ENCODE assay signal across 21 cellular contexts in the genomic region with DNA sequence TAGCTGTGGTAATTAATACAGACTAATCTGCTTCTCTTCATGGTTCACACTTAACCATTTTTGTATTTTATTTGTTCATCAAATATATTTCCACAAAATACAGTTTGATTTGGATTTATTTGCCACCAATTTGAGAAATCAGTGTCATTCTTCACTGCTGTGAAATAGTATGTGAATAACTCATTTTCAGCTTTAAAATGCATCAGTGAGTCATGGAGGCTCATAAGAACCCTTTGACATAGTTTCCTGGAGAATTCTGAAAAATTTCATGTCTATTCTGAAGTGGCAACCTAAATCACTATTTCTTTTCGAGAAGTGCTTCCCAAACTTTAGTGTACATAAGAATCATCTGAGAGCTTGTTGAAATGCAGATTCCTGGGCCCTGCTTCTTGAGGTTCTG.
DNase-seq lines count a peak whose midpoint lies in the region; ATAC-seq and TF ChIP-seq lines count a peak whose summit lies in the region.
"Had no signal": no experiment of that assay in that cellular context is flagged by ENCODE, and none has a peak within 500 bp of the region (broad histone marks: within the 10 kb centered on the region; RNA-seq: fewer than 3 reads in every experiment).

No MANE protein-coding gene starts in this region.

- H3K4ac ChIP-seq in H9 (ENCODE audit: low read depth, low read length), result no peak overlapping the region

- no peak overlapping the region for H2BK5ac ChIP-seq in H9 (ENCODE audit: insufficient read length, low read length)

- peaks cover 5 to 7% (median 7%) of the 10 kb centered on the region in 3 experiments; a peak in 5 of 7 replicates for H3K36me3 Mint-ChIP-seq in H9 (ENCODE audit: insufficient read depth in 1 of 3, low read depth in 3 of 3)
- no peaks in the 10 kb centered on the region for H3K36me3 Mint-ChIP-seq in chondrocyte (ENCODE audit: low read depth)
- H3K36me3 Mint-ChIP-seq: activated CD4-positive, alpha-beta memory T cell treated with anti-CD3 and anti-CD28 coated beads for 36 hours; stimulated activated effector memory CD8-positive, alpha-beta T cell treated with anti-CD3 and anti-CD28 coated beads, Interleukin-12 subunit alpha, Interleukin-12 subunit beta, amount 100 ng/mL, for 72 hours had no signal

- no peak for TF ChIP-seq POLR2A in GM18505 (IDR thresholded peaks at IDR 0.05; ENCODE audit: borderline replicate concordance, extremely low read depth, insufficient read depth, insufficient read length)

- H2AFZ ChIP-seq in H9 (ENCODE audit: low read length), result no peak overlapping the region
- H2AFZ ChIP-seq in fibroblast of lung (ENCODE audit: low read length), result no peak overlapping the region
- H2AFZ ChIP-seq: PC-9 had no signal

- H3K56ac ChIP-seq in H9 (ENCODE audit: insufficient read length, low read depth, low read length), result no peak overlapping the region

- no peak overlapping the region for H3K14ac ChIP-seq in H9 (ENCODE audit: insufficient read depth, low read length)

- no peaks in the 10 kb centered on the region for H3K79me2 ChIP-seq in H9 (ENCODE audit: insufficient read depth, low read length)
- H3K79me2 ChIP-seq in fibroblast of lung (ENCODE audit: control insufficient read depth, insufficient read depth, low read length), result no peaks in the 10 kb centered on the region

- no peak overlapping the region for H3K4me2 ChIP-seq in H9 (ENCODE audit: insufficient read depth, insufficient read length, low read length)
- H3K4me2 ChIP-seq in fibroblast of lung (ENCODE audit: extremely low read depth, insufficient read depth, low read length), result no peak overlapping the region
- H3K4me2 ChIP-seq: PC-9 had no signal

- H3K4me1 Mint-ChIP-seq in H9, result peaks cover 22 to 25% of the 10 kb centered on the region in 2 experiments
- H3K4me1 Mint-ChIP-seq in chondrocyte (ENCODE audit: low read depth), result peaks cover 30% of the 10 kb centered on the region
- H3K4me1 Mint-ChIP-seq: stimulated activated effector memory CD8-positive, alpha-beta T cell treated with anti-CD3 and anti-CD28 coated beads, Interleukin-12 subunit alpha, Interleukin-12 subunit beta, amount 100 ng/mL, for 72 hours; T-helper 17 cell had no signal

- H3K9me3 Mint-ChIP-seq in H9 (peaks cover 7% of the 10 kb centered on the region in 2 experiments), chondrocyte (ENCODE audit: low read depth) (no peaks in the 10 kb centered on the region)
- H3K9me3 Mint-ChIP-seq: activated CD4-positive, alpha-beta memory T cell treated with anti-CD3 and anti-CD28 coated beads for 36 hours had no signal

- ATAC-seq in GM18505 (IDR thresholded peaks at IDR 0.05; ENCODE audit: unreplicated experiment), result no peak
- ATAC-seq: heart left ventricle; stimulated activated effector memory CD8-positive, alpha-beta T cell treated with anti-CD3 and anti-CD28 coated beads, Interleukin-12 subunit alpha, Interleukin-12 subunit beta, amount 100 ng/mL, for 72 hours; T-helper 17 cell had no signal

- H3K27me3 Mint-ChIP-seq in H9 (ENCODE audit: low read depth) (no peaks in the 10 kb centered on the region), chondrocyte (ENCODE audit: low read depth) (no peaks in the 10 kb centered on the region)
- H3K27me3 Mint-ChIP-seq: activated CD4-positive, alpha-beta memory T cell treated with anti-CD3 and anti-CD28 coated beads for 36 hours; T-helper 17 cell had no signal

- H3K4me1 ChIP-seq in H9 (ENCODE audit: insufficient read depth, low read length) (no peaks in the 10 kb centered on the region), fibroblast of lung (ENCODE audit: control insufficient read depth, extremely low read depth, insufficient read depth, low read length) (no peaks in the 10 kb centered on the region)
- H3K4me1 ChIP-seq: heart left ventricle, right atrium auricular region had no signal

- H4K5ac ChIP-seq in H9 (ENCODE audit: insufficient read length, low read depth, low read length), result no peak overlapping the region

- no peak overlapping the region for H3K4me3 ChIP-seq in fibroblast of lung (replicated peaks in 1 of 4; ENCODE audit: control extremely low read depth in 1 of 4, insufficient read depth in 1 of 4, low read depth in 3 of 4, low read length in 4 of 4)
- H3K4me3 ChIP-seq: coronary artery, heart left ventricle, lung, PC-9, right atrium auricular region, SJSA1 had no signal

- H3K23ac ChIP-seq in H9 (ENCODE audit: insufficient read length, low read depth, low read length), result no peak overlapping the region

- no peak overlapping the region for H2BK15ac ChIP-seq in H9 (ENCODE audit: low read depth, low read length)

- no peak overlapping the region for H4K91ac ChIP-seq in H9 (ENCODE audit: insufficient read length, low read depth, low read length)

- no peak overlapping the region for H2BK120ac ChIP-seq in H9 (ENCODE audit: low read depth, low read length, poor library complexity, severe bottlenecking)

- in situ Hi-C loops in KBM-7 (cut with MboI; ENCODE audit: low pct_unique_long_range_greater_than_20kb, low sequenced_read_pairs), result no loop called here

- H3K27me3 ChIP-seq in H9 (ENCODE audit: insufficient read depth, low read length) (no peaks in the 10 kb centered on the region), fibroblast of lung (ENCODE audit: control insufficient read depth, insufficient read depth, low read length) (no peaks in the 10 kb centered on the region)
- H3K27me3 ChIP-seq: heart left ventricle, right atrium auricular region, SJSA1 had no signal

- H3K79me1 ChIP-seq in H9 (ENCODE audit: insufficient read depth, low read depth, low read length, poor library complexity, severe bottlenecking), result no peaks in the 10 kb centered on the region

- H3K27ac ChIP-seq in H9 (ENCODE audit: insufficient read length, low read depth, low read length) (no peak overlapping the region), fibroblast of lung (ENCODE audit: insufficient read depth, low read length) (no peak overlapping the region)
- H3K27ac ChIP-seq: coronary artery, heart left ventricle, PC-9, right atrium auricular region, SJSA1, VCaP had no signal

- no CpG with 5 or more reads among the region's 1 CpG for WGBS in H9 (ENCODE audit: extremely low coverage, insufficient read length, low lambda C conversion rate)

- H3K36me3 ChIP-seq in fibroblast of lung (ENCODE audit: control insufficient read depth, insufficient read depth, low read length), result no peaks in the 10 kb centered on the region
- H3K36me3 ChIP-seq: heart left ventricle, right atrium auricular region, SJSA1 had no signal

- H2BK20ac ChIP-seq in H9 (ENCODE audit: low read depth, low read length, poor library complexity, severe bottlenecking), result no peak overlapping the region

- no peaks in the 10 kb centered on the region for H3K9me3 ChIP-seq in H9 (ENCODE audit: control insufficient read depth, low read depth, low read length)
- H3K9me3 ChIP-seq in fibroblast of lung (ENCODE audit: control insufficient read depth, insufficient read depth, low read depth, low read length), result no peaks in the 10 kb centered on the region
- H3K9me3 ChIP-seq: SJSA1 had no signal

- H3K4me3 Mint-ChIP-seq in H9 (no peak overlapping the region), chondrocyte (ENCODE audit: unreplicated experiment) (no peak overlapping the region)
- H3K4me3 Mint-ChIP-seq: activated CD4-positive, alpha-beta memory T cell treated with anti-CD3 and anti-CD28 coated beads for 36 hours; stimulated activated effector memory CD8-positive, alpha-beta T cell treated with anti-CD3 and anti-CD28 coated beads, Interleukin-12 subunit alpha, Interleukin-12 subunit beta, amount 100 ng/mL, for 72 hours; T-helper 17 cell had no signal

- H4K20me1 ChIP-seq in H9 (ENCODE audit: control insufficient read depth, insufficient read depth, insufficient read length) (no peaks in the 10 kb centered on the region), fibroblast of lung (ENCODE audit: control insufficient read depth, extremely low read depth, insufficient read depth, low read length) (no peaks in the 10 kb centered on the region)

- H3K9ac ChIP-seq in H9 (ENCODE audit: extremely low read depth, insufficient read length, low read length) (no peak overlapping the region), fibroblast of lung (ENCODE audit: insufficient read depth, low read length) (no peak overlapping the region)

- H4K8ac ChIP-seq in H9 (replicated peaks; ENCODE audit: insufficient read length, low read depth, low read length), result no peak overlapping the region

- H2BK12ac ChIP-seq in H9 (ENCODE audit: insufficient read length, low read depth, low read length), result no peak overlapping the region

- H3T11ph ChIP-seq in H9 (ENCODE audit: low read length), result no peak overlapping the region

- H3K23me2 ChIP-seq in H9 (ENCODE audit: insufficient read length, low read depth, low read length, poor library complexity, severe bottlenecking), result no peaks in the 10 kb centered on the region

- H3K27ac Mint-ChIP-seq in H9, result peak overlapping the region in 2 of 3 experiments; percentile 57 to 79; a peak in 2 of 7 replicates
- no peak overlapping the region for H3K27ac Mint-ChIP-seq in chondrocyte (ENCODE audit: unreplicated experiment)
- H3K27ac Mint-ChIP-seq: activated CD4-positive, alpha-beta memory T cell treated with anti-CD3 and anti-CD28 coated beads for 36 hours; stimulated activated effector memory CD8-positive, alpha-beta T cell treated with anti-CD3 and anti-CD28 coated beads, Interleukin-12 subunit alpha, Interleukin-12 subunit beta, amount 100 ng/mL, for 72 hours; T-helper 17 cell had no signal

- TF ChIP-seq CTCF in H9 (conservative IDR thresholded peaks at IDR 0.05), result no peak
- no peak for TF ChIP-seq CTCF in fibroblast of lung (conservative IDR thresholded peaks at IDR 0.05 in 1 of 2, IDR thresholded peaks at IDR 0.05 in 1 of 2; ENCODE audit: low read depth in 1 of 2, low read length in 2 of 2)
- TF ChIP-seq CTCF in chondrocyte (IDR thresholded peaks at IDR 0.05), result no peak

- H2AK5ac ChIP-seq in H9 (ENCODE audit: insufficient read length, low read length), result no peak overlapping the region

- DNase-seq in H9 (no peak), amniotic epithelial cell (ENCODE audit: low read depth) (peak; percentile 54), fibroblast of lung (ENCODE audit: low read depth in 2 of 2) (peak; percentile 53 to 61), renal cortical epithelial cell (ENCODE audit: low read depth) (peak; percentile 19), chondrocyte (ENCODE audit: low spot score) (no peak), NOMO-1 treated with DMSO at 0.1 percent for 48 hours (lab: John Stamatoyannopoulos, UW; ENCODE audit: unreplicated experiment) (no peak), KBM-7 (no peak)
- DNase-seq: activated CD4-positive, alpha-beta memory T cell treated with anti-CD3 and anti-CD28 coated beads for 36 hours; anterior cingulate cortex; DND-41; heart left ventricle; NCI-H2171; PC-9; T-helper 17 cell had no signal

- no peak overlapping the region for H3K18ac ChIP-seq in H9 (ENCODE audit: insufficient read length, low read depth, low read length)

Comparison
In these comparisons a context has a peak if more than half of its experiments do, and no peak if none do; other contexts are left out.
1. DNase-seq: peak in amniotic epithelial cell (single experiment), fibroblast of lung (2 of 2) and renal cortical epithelial cell (single experiment); none in H9 (single experiment), chondrocyte (single experiment), NOMO-1 treated with DMSO at 0.1 percent for 48 hours (single experiment) and KBM-7 (single experiment).